8 cellular contexts compared by ENCODE assay signal in the genomic region with DNA sequence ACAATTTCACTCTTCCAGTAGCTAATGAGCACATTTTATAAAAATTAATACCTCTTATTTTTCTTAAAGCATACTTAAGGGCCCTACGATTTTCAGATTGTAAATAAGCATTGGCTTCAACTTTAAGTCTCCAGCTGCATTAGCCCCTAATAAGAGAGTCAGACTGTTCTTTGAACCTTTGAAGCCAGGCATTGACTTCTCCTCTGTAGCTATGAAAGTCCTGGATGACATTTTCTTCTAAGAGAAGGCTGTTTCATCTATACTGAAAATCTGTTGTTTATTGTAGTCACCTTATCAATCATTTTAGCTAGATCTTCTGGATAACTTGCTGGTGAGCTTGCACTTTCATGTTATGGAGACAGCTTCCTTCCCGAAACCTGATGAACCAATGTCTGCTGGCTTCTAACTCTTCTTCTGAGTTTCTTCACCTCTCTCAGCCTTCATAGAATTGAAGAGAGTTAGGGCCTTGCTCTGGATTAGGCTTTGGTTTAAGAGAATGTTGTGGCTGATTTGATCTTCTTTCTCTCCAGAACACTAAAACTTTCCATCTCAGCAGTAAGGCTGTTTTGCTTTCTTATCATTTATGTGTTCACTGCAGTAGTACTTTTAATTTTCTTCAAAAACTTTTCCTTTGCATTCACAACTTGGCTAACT.
A peak's percentile ranks its signal among the peaks of the same experiment; 100 is the strongest.
DNase-seq lines count a peak whose midpoint lies in the region; ATAC-seq and TF ChIP-seq lines count a peak whose summit lies in the region.

No MANE protein-coding gene starts in this region.

- peak overlapping the region; percentile 57 for H3K4me3 Mint-ChIP-seq in activated CD8-positive, alpha-beta memory T cell treated with anti-CD3 and anti-CD28 coated beads, Interleukin-2, amount 10 ng/mL, durations not matched to agents 7 days and 5 days
- H3K4me3 Mint-ChIP-seq in activated CD8-positive, alpha-beta T cell treated with anti-CD3 and anti-CD28 coated beads for 36 hours: peak overlapping the region; percentile 66

- peaks cover 56% of the 10 kb centered on the region for H3K4me1 Mint-ChIP-seq in activated CD8-positive, alpha-beta memory T cell treated with anti-CD3 and anti-CD28 coated beads, Interleukin-2, amount 10 ng/mL, durations not matched to agents 7 days and 5 days
- peaks cover 73% of the 10 kb centered on the region for H3K4me1 Mint-ChIP-seq in activated CD8-positive, alpha-beta T cell treated with anti-CD3 and anti-CD28 coated beads for 36 hours (ENCODE audit: low read depth)

- no peaks in the 10 kb centered on the region for H3K9me3 Mint-ChIP-seq in activated CD8-positive, alpha-beta memory T cell treated with anti-CD3 and anti-CD28 coated beads, Interleukin-2, amount 10 ng/mL, durations not matched to agents 7 days and 5 days (ENCODE audit: low read depth)
- no peaks in the 10 kb centered on the region for H3K9me3 Mint-ChIP-seq in activated CD8-positive, alpha-beta T cell treated with anti-CD3 and anti-CD28 coated beads for 36 hours

- H3K27ac Mint-ChIP-seq in activated CD8-positive, alpha-beta memory T cell treated with anti-CD3 and anti-CD28 coated beads, Interleukin-2, amount 10 ng/mL, durations not matched to agents 7 days and 5 days: peak overlapping the region; percentile 90
- peak overlapping the region; percentile 99 for H3K27ac Mint-ChIP-seq in activated CD8-positive, alpha-beta T cell treated with anti-CD3 and anti-CD28 coated beads for 36 hours

- DNase-seq in activated CD8-positive, alpha-beta memory T cell treated with anti-CD3 and anti-CD28 coated beads, Interleukin-2, amount 10 ng/mL, durations not matched to agents 7 days and 5 days: no peak
- DNase-seq in activated CD8-positive, alpha-beta memory T cell treated with anti-CD3 and anti-CD28 coated beads, Interleukin-2, amount 50 U/mL, for 4 hours: no peak
- peak; percentile 30 for DNase-seq in activated CD8-positive, alpha-beta T cell treated with anti-CD3 and anti-CD28 coated beads for 36 hours
- no peak for DNase-seq in stimulated activated naive CD8-positive, alpha-beta T cell treated with anti-CD3 and anti-CD28 coated beads, Interleukin-15, Interleukin-2, amounts not matched to agents 100 U/mL and 50 U/mL, for 24 hours
- DNase-seq in DMS114 treated with DMSO at 0.1 percent for 48 hours (lab: John Stamatoyannopoulos, UW; ENCODE audit: unreplicated experiment) (no peak), 8988T (no peak)
- DNase-seq in activated effector memory CD4-positive, alpha-beta T cell treated with anti-CD3 and anti-CD28 coated beads, Interleukin-2, amount 50 U/mL, for 16 hours: no peak

- CTCF ChIA-PET in activated CD8-positive, alpha-beta memory T cell treated with anti-CD3 and anti-CD28 coated beads, Interleukin-2, amount 10 ng/mL, durations not matched to agents 7 days and 5 days (lab: Charles Lee): interaction anchor here (0.7 to 1.6 kb wide), 8 partner anchors 10 to 1527 kb away, joined by 3 to 6 read pairs (median 3); no protein-coding TSS in a partner anchor
- CTCF ChIA-PET in activated CD8-positive, alpha-beta T cell treated with anti-CD3 and anti-CD28 coated beads for 36 hours (lab: Charles Lee): interaction anchor here (0.6 to 1.8 kb wide), 10 partner anchors 8 to 234 kb away, joined by 3 to 6 read pairs (median 3); no protein-coding TSS in a partner anchor

- TF ChIP-seq CTCF in activated CD8-positive, alpha-beta T cell treated with anti-CD3 and anti-CD28 coated beads for 36 hours (IDR thresholded peaks at IDR 0.05): no peak

- POLR2A ChIA-PET in activated CD8-positive, alpha-beta T cell treated with anti-CD3 and anti-CD28 coated beads for 36 hours (lab: Charles Lee): interaction anchor here (0.7 to 2.1 kb wide), 4 partner anchors 9 to 1372 kb away, joined by 3 to 7 read pairs (median 3); a partner anchor contains a TSS

- no peaks in the 10 kb centered on the region for H3K27me3 Mint-ChIP-seq in activated CD8-positive, alpha-beta memory T cell treated with anti-CD3 and anti-CD28 coated beads, Interleukin-2, amount 10 ng/mL, durations not matched to agents 7 days and 5 days
- H3K27me3 Mint-ChIP-seq in activated CD8-positive, alpha-beta T cell treated with anti-CD3 and anti-CD28 coated beads for 36 hours: no peaks in the 10 kb centered on the region

- intact Hi-C loops in activated CD8-positive, alpha-beta T cell treated with anti-CD3 and anti-CD28 coated beads for 36 hours (cut with micrococcal nuclease): loop anchor here (5.0 kb wide), 3 partner anchors 37 to 228 kb away; no protein-coding TSS in a partner anchor

- peak; percentile 58 for ATAC-seq in activated CD8-positive, alpha-beta memory T cell treated with anti-CD3 and anti-CD28 coated beads, Interleukin-2, amount 10 ng/mL, durations not matched to agents 7 days and 5 days
- peak; percentile 10 for ATAC-seq in HG02973 (IDR thresholded peaks at IDR 0.05; ENCODE audit: unreplicated experiment)
- peak; percentile 57 for ATAC-seq in activated CD8-positive, alpha-beta T cell treated with anti-CD3 and anti-CD28 coated beads for 36 hours
- peak; percentile 60 for ATAC-seq in stimulated activated naive CD8-positive, alpha-beta T cell treated with anti-CD3 and anti-CD28 coated beads, Interleukin-15, Interleukin-2, amounts not matched to agents 100 U/mL and 50 U/mL, for 24 hours

- H3K36me3 Mint-ChIP-seq in activated CD8-positive, alpha-beta memory T cell treated with anti-CD3 and anti-CD28 coated beads, Interleukin-2, amount 10 ng/mL, durations not matched to agents 7 days and 5 days: peaks cover 7% of the 10 kb centered on the region
- peaks cover 19% of the 10 kb centered on the region for H3K36me3 Mint-ChIP-seq in activated CD8-positive, alpha-beta T cell treated with anti-CD3 and anti-CD28 coated beads for 36 hours (ENCODE audit: low read depth)

Comparison
In these comparisons a context has a peak if more than half of its experiments do, and no peak if none do; other contexts are left out.
1. ATAC-seq: peak in every context shown above with its lines; median percentile 60 in stimulated activated naive CD8-positive, alpha-beta T cell treated with anti-CD3 and anti-CD28 coated beads, Interleukin-15, Interleukin-2, amounts not matched to agents 100 U/mL and 50 U/mL, for 24 hours; 58 in activated CD8-positive, alpha-beta memory T cell treated with anti-CD3 and anti-CD28 coated beads, Interleukin-2, amount 10 ng/mL, durations not matched to agents 7 days and 5 days; 57 in activated CD8-positive, alpha-beta T cell treated with anti-CD3 and anti-CD28 coated beads for 36 hours; 10 in HG02973.